Comparison of ENCODE assay signal across 27 cellular contexts in the genomic region with DNA sequence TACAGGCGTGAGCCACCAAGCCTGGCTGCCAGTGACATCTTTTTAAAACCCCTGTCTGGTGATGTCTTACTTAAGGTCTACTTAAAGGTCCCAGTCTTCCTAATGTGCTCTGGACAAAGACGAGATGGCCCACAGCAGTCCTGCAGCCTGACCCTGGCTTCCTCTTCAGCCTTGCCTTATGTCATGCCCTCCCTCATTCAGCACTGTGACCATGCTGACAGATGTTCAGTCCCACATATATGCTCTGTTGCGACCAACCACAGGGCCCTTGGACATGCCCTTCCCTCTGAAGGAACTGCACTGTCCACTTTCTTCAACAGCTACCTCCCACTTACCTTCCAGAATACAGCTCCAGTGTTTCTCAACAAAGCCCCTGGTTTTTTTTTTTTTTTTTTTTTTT.
"Had no signal": no experiment of that assay in that cellular context is flagged by ENCODE, and none has a peak within 500 bp of the region (broad histone marks: within the 10 kb centered on the region; RNA-seq: fewer than 3 reads in every experiment).

No MANE protein-coding gene starts in this region.

- H3K36me3 Mint-ChIP-seq: activated naive CD4-positive, alpha-beta T cell treated with anti-CD3 and anti-CD28 coated beads, Interleukin-2, amount 10 ng/mL, durations not matched to agents 7 days and 5 days; activated naive CD8-positive, alpha-beta T cell treated with anti-CD3 and anti-CD28 coated beads for 36 hours had no signal

- ATAC-seq: activated CD8-positive, alpha-beta T cell treated with anti-CD3 and anti-CD28 coated beads for 36 hours; activated T-cell treated with anti-CD3 and anti-CD28 coated beads, Interleukin-2, amount 50 U/mL, for 72 hours; Panc1; Right ventricle myocardium inferior had no signal

- H3K9ac ChIP-seq: SK-N-SH had no signal

- H3K27me3 ChIP-seq: brain microvascular endothelial cell, cardiac muscle cell, SJCRH30 had no signal

- H3K4me3 Mint-ChIP-seq: activated CD8-positive, alpha-beta T cell treated with anti-CD3 and anti-CD28 coated beads for 36 hours; activated naive CD4-positive, alpha-beta T cell treated with anti-CD3 and anti-CD28 coated beads, Interleukin-2, amount 10 ng/mL, durations not matched to agents 7 days and 5 days; activated naive CD8-positive, alpha-beta T cell treated with anti-CD3 and anti-CD28 coated beads for 36 hours; activated T-cell treated with anti-CD3 and anti-CD28 coated beads, Interleukin-2, amount 50 U/mL, for 72 hours had no signal

- DNase-seq: activated CD4-positive, CD25-positive, alpha-beta regulatory T cell; activated CD8-positive, alpha-beta T cell treated with anti-CD3 and anti-CD28 coated beads for 36 hours; activated gamma-delta T cell treated with Interleukin-2 at 50 U/mL for 16 hours; activated naive CD4-positive, alpha-beta T cell treated with anti-CD3 and anti-CD28 coated beads, Interleukin-2, amount 10 ng/mL, durations not matched to agents 7 days and 5 days; activated naive CD8-positive, alpha-beta T cell treated with anti-CD3 and anti-CD28 coated beads for 36 hours; activated T-cell treated with anti-CD3 and anti-CD28 coated beads for 4 hours; activated T-cell treated with anti-CD3 and anti-CD28 coated beads, Interleukin-2, amount 50 U/mL, for 72 hours; brain microvascular endothelial cell; Kasumi-1; KBM-7; NCI-H1105 treated with DMSO at 0.1 percent for 48 hours; NCI-H1436 treated with DMSO at 0.1 percent for 48 hours; NCI-H187; NCI-H2081; NCI-H510A treated with DMSO at 0.1 percent for 48 hours; NCI-H69; NK-92 treated with Interleukin-12 subunit alpha and Interleukin-12 subunit beta, amount 100 ng/mL, for 24 hours; OCI-M1; RPMI8226; SJCRH30; SK-N-SH; T-helper 1 cell had no signal

- H3K9me3 ChIP-seq: SJCRH30, SK-N-SH had no signal

- H3K27ac Mint-ChIP-seq: activated CD8-positive, alpha-beta T cell treated with anti-CD3 and anti-CD28 coated beads for 36 hours; activated naive CD4-positive, alpha-beta T cell treated with anti-CD3 and anti-CD28 coated beads, Interleukin-2, amount 10 ng/mL, durations not matched to agents 7 days and 5 days; activated naive CD8-positive, alpha-beta T cell treated with anti-CD3 and anti-CD28 coated beads for 36 hours; activated T-cell treated with anti-CD3 and anti-CD28 coated beads, Interleukin-2, amount 50 U/mL, for 72 hours; activated T-helper 2 cell treated with anti-CD3 and anti-CD28 coated beads, Interferon-gamma antibody, Interleukin-2, Interleukin-4, amounts not matched to agents 10 μg/mL and 5 μg/mL and 100 μg/mL, durations not matched to agents 14 hours and 24 hours and 36 hours had no signal

- H3K9me3 Mint-ChIP-seq: activated CD8-positive, alpha-beta T cell treated with anti-CD3 and anti-CD28 coated beads for 36 hours; activated naive CD4-positive, alpha-beta T cell treated with anti-CD3 and anti-CD28 coated beads, Interleukin-2, amount 10 ng/mL, durations not matched to agents 7 days and 5 days had no signal

- H3K4me2 ChIP-seq: SK-N-SH had no signal

- H3K27ac ChIP-seq: brain microvascular endothelial cell, cardiac muscle cell, SJCRH30, VCaP had no signal

- H3K4me3 ChIP-seq: cardiac muscle cell, SJCRH30 had no signal

- H3K27me3 Mint-ChIP-seq: activated naive CD4-positive, alpha-beta T cell treated with anti-CD3 and anti-CD28 coated beads, Interleukin-2, amount 10 ng/mL, durations not matched to agents 7 days and 5 days had no signal

- H3K36me3 ChIP-seq: brain microvascular endothelial cell, SJCRH30 had no signal

- H3K4me1 Mint-ChIP-seq: activated naive CD4-positive, alpha-beta T cell treated with anti-CD3 and anti-CD28 coated beads, Interleukin-2, amount 10 ng/mL, durations not matched to agents 7 days and 5 days had no signal
